1 cellular context compared by ENCODE assay signal in the genomic region with DNA sequence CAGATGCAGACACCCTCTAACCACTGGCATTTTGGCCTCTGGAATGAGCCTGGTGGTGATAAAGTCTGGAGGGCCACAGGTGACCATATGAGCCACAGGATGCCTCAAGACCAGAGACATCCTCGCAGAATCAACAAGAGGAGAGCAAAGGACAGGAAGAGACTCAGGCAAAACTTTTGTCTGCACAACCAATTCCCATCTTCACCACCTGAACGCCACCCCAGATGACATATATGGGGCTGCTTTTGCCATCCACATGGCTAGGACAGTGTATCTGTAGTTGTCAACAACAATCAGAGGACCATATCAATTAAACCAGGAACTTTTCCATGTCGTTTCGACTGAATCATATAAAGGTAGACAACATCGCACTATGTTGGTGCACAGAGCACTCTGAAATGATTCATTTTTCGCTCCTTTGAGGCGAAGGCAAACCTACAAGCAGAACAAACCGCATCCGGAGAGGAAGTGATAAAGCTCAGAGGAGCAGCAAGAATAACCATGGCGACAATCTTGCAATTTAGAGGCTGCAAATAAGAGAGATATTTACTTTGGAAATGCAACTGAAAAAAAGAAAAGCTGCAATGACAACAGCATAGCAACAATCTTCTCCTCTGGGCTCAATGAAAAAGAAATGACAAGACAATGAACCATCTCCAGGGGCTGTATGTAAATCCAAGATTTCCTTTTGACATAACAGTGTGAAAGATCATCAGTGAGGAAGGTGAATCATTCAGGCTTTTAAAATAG.
TF ChIP-seq lines count a peak whose summit lies in the region.

No MANE protein-coding gene starts in this region.

TF ChIP-seq in K562, 482 proteins besides CTCF, POLR2A, EP300 and RAD21 (continued from another document):
- TF ChIP-seq, protein P1, sequence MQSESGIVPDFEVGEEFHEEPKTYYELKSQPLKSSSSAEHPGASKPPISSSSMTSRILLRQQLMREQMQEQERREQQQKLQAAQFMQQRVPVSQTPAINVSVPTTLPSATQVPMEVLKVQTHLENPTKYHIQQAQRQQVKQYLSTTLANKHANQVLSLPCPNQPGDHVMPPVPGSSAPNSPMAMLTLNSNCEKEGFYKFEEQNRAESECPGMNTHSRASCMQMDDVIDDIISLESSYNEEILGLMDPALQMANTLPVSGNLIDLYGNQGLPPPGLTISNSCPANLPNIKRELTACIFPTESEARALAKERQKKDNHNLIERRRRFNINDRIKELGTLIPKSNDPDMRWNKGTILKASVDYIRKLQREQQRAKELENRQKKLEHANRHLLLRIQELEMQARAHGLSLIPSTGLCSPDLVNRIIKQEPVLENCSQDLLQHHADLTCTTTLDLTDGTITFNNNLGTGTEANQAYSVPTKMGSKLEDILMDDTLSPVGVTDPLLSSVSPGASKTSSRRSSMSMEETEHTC (IDR thresholded peaks at IDR 0.05): no peak
- no peak for TF ChIP-seq ZNF212 (CRISPR knock-in tag; IDR thresholded peaks at IDR 0.05)
- peak in 1 of 2 experiments; percentile 68; a peak in 2 of 4 replicates for TF ChIP-seq FOXA3 (CRISPR knock-in tag; conservative IDR thresholded peaks at IDR 0.05 in 1 of 2, IDR thresholded peaks at IDR 0.05 in 1 of 2)
- TF ChIP-seq HDAC1 (IDR thresholded peaks at IDR 0.05): no peak
- TF ChIP-seq ETV1 (tag; conservative IDR thresholded peaks at IDR 0.05; ENCODE audit: low read depth): peak; percentile 61
- TF ChIP-seq RFX1 (IDR thresholded peaks at IDR 0.05): peak; percentile 23; the same call in 1 of the 2 replicates
- no peak for TF ChIP-seq NR2F6 (CRISPR knock-in tag; IDR thresholded peaks at IDR 0.05)
- TF ChIP-seq ZNF830 (CRISPR knock-in tag; IDR thresholded peaks at IDR 0.05): no peak
- TF ChIP-seq ZNF232 (CRISPR knock-in tag; IDR thresholded peaks at IDR 0.05): no peak
- no peak for TF ChIP-seq POLR2AphosphoS5 (IDR thresholded peaks at IDR 0.05; ENCODE audit: control insufficient read depth, insufficient read depth, low read depth, low read length)
- TF ChIP-seq HMBOX1 (IDR thresholded peaks at IDR 0.05): no peak
- TF ChIP-seq IFI16 (CRISPR knock-in tag; IDR thresholded peaks at IDR 0.05): no peak
